Comparison of ENCODE assay signal across 10 cellular contexts in genomic region chr7:135168489-135169140, GRCh38. TPM values are rescaled to one million over a fixed set of nuclear protein-coding genes. Genes with fewer than 3 reads are reported as not detected.
DNase-seq lines count a peak whose midpoint lies in the region; ATAC-seq and TF ChIP-seq lines count a peak whose summit lies in the region.
"Had no signal": no experiment of that assay in that cellular context is flagged by ENCODE, and none has a peak within 500 bp of the region (broad histone marks: within the 10 kb centered on the region; RNA-seq: fewer than 3 reads in every experiment).

No MANE protein-coding gene starts in this region.

- intact Hi-C loops in psoas muscle (cut with DNase I) = loop anchor here (2.0 to 10.0 kb wide), 5 partner anchors 20 to 634 kb away; partner anchors contain the start of genes AGBL3 (in 2 of the 2), AKR1B15 (in 1 of the 2) and TMEM140 (in 1 of the 2)

- H3K9ac ChIP-seq in MM.1S (ENCODE audit: low read length) = peak overlapping the region; percentile 12; the same call in 1 of the 2 replicates
- H3K9ac ChIP-seq in duodenal mucosa (ENCODE audit: low read depth in 1 of 2, low read length in 2 of 2) = peak overlapping the region; percentile 84 to 94

- no peaks in the 10 kb centered on the region for H3K9me3 ChIP-seq in CD8-positive, alpha-beta memory T cell (ENCODE audit: low read length)
- H3K9me3 ChIP-seq in MM.1S (replicated peaks; ENCODE audit: insufficient read depth, low read length) = no peaks in the 10 kb centered on the region
- H3K9me3 ChIP-seq in duodenal mucosa (ENCODE audit: control insufficient read depth in 1 of 2, low read length in 2 of 2) = no peaks in the 10 kb centered on the region
- H3K9me3 ChIP-seq in psoas muscle = no peaks in the 10 kb centered on the region
- H3K9me3 ChIP-seq: pancreas had no signal

- CTCF ChIA-PET in CD8-positive, alpha-beta memory T cell (lab: Charles Lee) = interaction anchor here (0.6 to 4.4 kb wide), 14 partner anchors 8 to 522 kb away, joined by 3 to 82 read pairs (median 9); partner anchors contain the start of genes AGBL3, BPGM, TMEM140 and WDR91

- no peaks in the 10 kb centered on the region for H3K27me3 Mint-ChIP-seq in CD8-positive, alpha-beta memory T cell

- peaks cover 17% of the 10 kb centered on the region for H3K4me1 ChIP-seq in CD8-positive, alpha-beta memory T cell (ENCODE audit: insufficient read depth, low read length)
- peaks cover 15% of the 10 kb centered on the region for H3K4me1 ChIP-seq in MM.1S (ENCODE audit: low read length)
- H3K4me1 ChIP-seq in duodenal mucosa (ENCODE audit: control insufficient read depth in 1 of 2, insufficient read depth in 2 of 2, low read length in 2 of 2) = peaks cover 12 to 43% of the 10 kb centered on the region in 2 donors
- H3K4me1 ChIP-seq in psoas muscle = peaks cover 53% of the 10 kb centered on the region

- TF ChIP-seq CTCF in MM.1S (IDR thresholded peaks at IDR 0.05; ENCODE audit: low read length) (no peak), psoas muscle (IDR thresholded peaks at IDR 0.05) (no peak)

- no peak overlapping the region for H3K4me3 ChIP-seq in CD8-positive, alpha-beta memory T cell (ENCODE audit: low read length)
- H3K4me3 ChIP-seq in MM.1S (ENCODE audit: low read length) (peak overlapping the region; percentile 89; the same call in 1 of the 2 replicates), duodenal mucosa (ENCODE audit: low read depth in 1 of 2, low read length in 2 of 2) (peak overlapping the region; percentile 24 to 80), psoas muscle (peak overlapping the region; percentile 97)

- H3K36me3 Mint-ChIP-seq in CD8-positive, alpha-beta memory T cell = peaks cover 0 to 58% (median 5%) of the 10 kb centered on the region in 3 donors

- no peaks in the 10 kb centered on the region for H4K20me1 ChIP-seq in MM.1S (ENCODE audit: insufficient read depth, low read length)

- H2AFZ ChIP-seq in MM.1S (ENCODE audit: low read length) = no peak overlapping the region

- no peaks in the 10 kb centered on the region for H3K9me2 ChIP-seq in MM.1S (replicated peaks; ENCODE audit: insufficient read depth, low read length)

- 82 to 87% (median 84%) methylated on average over 13 of the region's 13 CpGs for whole genome bisulfite sequencing in psoas muscle, 3 donors

- DNase-seq in CD8-positive, alpha-beta memory T cell = peak in 1 of 5 donors; percentile 21
- DNase-seq in MM.1S = no peak
- no peak for DNase-seq in psoas muscle
- no peak for DNase-seq in HPDE6-E6E7 (ENCODE audit: extremely low spot score)
- DNase-seq in SKM-1 treated with dmso at 0.1 percent for 144 hours (lab: John Stamatoyannopoulos, UW; ENCODE audit: unreplicated experiment) = no peak
- no peak for DNase-seq in GM03348 (ENCODE audit: low spot score)
- DNase-seq: NCI-H2171 treated with DMSO at 0.1 percent for 48 hours, pancreas had no signal

- peak overlapping the region; percentile 93 to 99 (median 96) for H3K27ac Mint-ChIP-seq in CD8-positive, alpha-beta memory T cell

- no peak overlapping the region for H3K27ac ChIP-seq in CD8-positive, alpha-beta memory T cell (ENCODE audit: low read depth, low read length)
- H3K27ac ChIP-seq in MM.1S (ENCODE audit: low read length) (peak overlapping the region; percentile 97; the same call in 1 of the 2 replicates), duodenal mucosa (ENCODE audit: low read depth, low read length) (no peak overlapping the region), psoas muscle (peak overlapping the region; percentile 100)

- peaks cover 31% of the 10 kb centered on the region for H3K36me3 ChIP-seq in CD8-positive, alpha-beta memory T cell (ENCODE audit: insufficient read depth, low read length)
- H3K36me3 ChIP-seq in MM.1S (replicated peaks; ENCODE audit: insufficient read depth, low read length) (peaks cover 30% of the 10 kb centered on the region), duodenal mucosa (ENCODE audit: control insufficient read depth in 1 of 2, insufficient read depth in 2 of 2, low read length in 2 of 2) (peaks cover 26 to 47% of the 10 kb centered on the region in 2 donors), psoas muscle (ENCODE audit: insufficient read depth in 1 of 2, low read depth in 1 of 2) (peaks cover 0 to 34% of the 10 kb centered on the region in 2 donors)

- peak overlapping the region; percentile 97 for H3K4me2 ChIP-seq in MM.1S (ENCODE audit: low read depth, low read length)

- peaks cover 60% of the 10 kb centered on the region for H3K79me2 ChIP-seq in MM.1S (ENCODE audit: low read length)

- H3K9me3 Mint-ChIP-seq in CD8-positive, alpha-beta memory T cell = no peaks in the 10 kb centered on the region

- H3K4me1 Mint-ChIP-seq in CD8-positive, alpha-beta memory T cell = peaks cover 48 to 74% (median 62%) of the 10 kb centered on the region in 3 donors

- peak overlapping the region; percentile 85 to 97 (median 89) for H3K4me3 Mint-ChIP-seq in CD8-positive, alpha-beta memory T cell

- peaks cover 27% of the 10 kb centered on the region for H3F3A ChIP-seq in MM.1S (ENCODE audit: insufficient read depth, low read length)

- ATAC-seq in psoas muscle = no peak
- ATAC-seq in HG02840 (IDR thresholded peaks at IDR 0.05; ENCODE audit: low FRiP score, unreplicated experiment) = no peak

- POLR2A ChIA-PET in CD8-positive, alpha-beta memory T cell (lab: Charles Lee) = interaction anchor here (0.5 to 4.0 kb wide), 5 partner anchors 8 to 522 kb away, joined by 4 to 39 read pairs (median 7); partner anchors contain the start of genes AGBL3, BPGM and TMEM140

- H3K27me3 ChIP-seq in CD8-positive, alpha-beta memory T cell (ENCODE audit: insufficient read depth, low read length, poor library complexity, severe bottlenecking) = no peaks in the 10 kb centered on the region
- H3K27me3 ChIP-seq in MM.1S (replicated peaks; ENCODE audit: insufficient read depth, low read length) = no peaks in the 10 kb centered on the region
- no peaks in the 10 kb centered on the region for H3K27me3 ChIP-seq in duodenal mucosa (ENCODE audit: control insufficient read depth in 1 of 2, insufficient read depth in 2 of 2, low read length in 2 of 2)
- no peaks in the 10 kb centered on the region for H3K27me3 ChIP-seq in psoas muscle (ENCODE audit: insufficient read depth in 3 of 3, low read length in 2 of 3)
- H3K27me3 ChIP-seq: pancreas had no signal

RNA-seq across cellular contexts. Expression of gene CYREN, which starts 1.9 kb away (rescaled TPM):
- 10 to 100 TPM; 77.2 to 79.9 TPM for total RNA-seq in CD8-positive, alpha-beta memory T cell
- 45.4 TPM for polyA plus RNA-seq in CD8-positive, alpha-beta memory T cell
- 10 to 100 TPM; 20.6 to 29.4 (median 25.3) TPM for total RNA-seq in psoas muscle
- polyA plus RNA-seq in psoas muscle = 10 to 100 TPM; 25.0 to 61.2 (median 46.3) TPM

RNA-seq across cellular contexts. Expression of gene TMEM140, which starts 20.7 kb away (rescaled TPM):
- 1 to 10 TPM; 6.6 to 7.0 TPM for total RNA-seq in CD8-positive, alpha-beta memory T cell
- polyA plus RNA-seq in CD8-positive, alpha-beta memory T cell = 34.4 TPM
- 100 to 1,000 TPM in 1 of 4 donors, 10 to 100 TPM in 3; 67.0 to 106 (median 74.0) TPM for total RNA-seq in psoas muscle
- polyA plus RNA-seq in psoas muscle = 10 to 100 TPM; 25.4 to 62.1 (median 52.5) TPM

RNA-seq across cellular contexts. Expression of gene WDR91, which starts 42.7 kb away (rescaled TPM):
- 10 to 100 TPM; 25.1 to 27.7 TPM for total RNA-seq in CD8-positive, alpha-beta memory T cell
- polyA plus RNA-seq in CD8-positive, alpha-beta memory T cell = 5.7 TPM
- total RNA-seq in psoas muscle = 10 to 100 TPM in 1 of 4 donors, 1 to 10 TPM in 3; 4.8 to 23.6 (median 8.5) TPM
- polyA plus RNA-seq in psoas muscle = 1 to 10 TPM; 2.7 to 4.0 (median 2.8) TPM

Comparison
In these comparisons a context has a peak if more than half of its experiments do, and no peak if none do; other contexts are left out.
1. H3K27ac ChIP-seq: peak in MM.1S (single experiment) and psoas muscle (single experiment); none in CD8-positive, alpha-beta memory T cell (single experiment) and duodenal mucosa (single experiment).
2. RNA of gene TMEM140, which starts 20.7 kb away (total RNA-seq): 67.0 to 106 TPM in psoas muscle; 6.6 to 7.0 TPM in CD8-positive, alpha-beta memory T cell; every median in the first group is over 4 times any median in the second.